8 cellular contexts compared by ENCODE assay signal in genomic region chr3:155995525-155996370, GRCh38.
DNase-seq lines count a peak whose midpoint lies in the region; ATAC-seq, FAIRE-seq and TF ChIP-seq lines count a peak whose summit lies in the region.

No MANE protein-coding gene starts in this region.

- ATAC-seq in HG03432 (IDR thresholded peaks at IDR 0.05; ENCODE audit: unreplicated experiment) (peak; percentile 61), psoas muscle (no peak), HG02623 (IDR thresholded peaks at IDR 0.05; ENCODE audit: unreplicated experiment) (no peak)

- H3K36me3 ChIP-seq in psoas muscle (ENCODE audit: insufficient read depth in 1 of 2, low read depth in 1 of 2): no peaks in the 10 kb centered on the region

- peaks cover 0 to 1% (median 0%) of the 10 kb centered on the region in 3 donors for H3K27me3 ChIP-seq in psoas muscle (ENCODE audit: insufficient read depth in 3 of 3, low read length in 2 of 3)

- 54 to 59% (median 56%) methylated on average over 8 of the region's 8 CpGs for WGBS in psoas muscle, 3 donors

- intact Hi-C loops in psoas muscle (cut with DNase I): no loop called here

- H3K4me3 ChIP-seq in psoas muscle: no peak overlapping the region

- TF ChIP-seq POLR2A in GM12891 (IDR thresholded peaks at IDR 0.05; ENCODE audit: low read depth, low read length): no peak

- DNase-seq in Caki2 (ENCODE audit: low read depth) (peak; percentile 28), NCI-H82 treated with DMSO at 0.1 percent for 48 hours (lab: John Stamatoyannopoulos, UW; ENCODE audit: unreplicated experiment) (peak; percentile 47), dermis blood vessel endothelial cell (peak; percentile 60), psoas muscle (no peak), GM12891 (ENCODE audit: insufficient read length, low spot score) (no peak)
- DNase-seq in stimulated activated CD8-positive, alpha-beta memory T cell treated with anti-CD3 and anti-CD28 coated beads, Interleukin-4, amount 100 ng/mL, for 48 hours: no peak

- no peak overlapping the region for H3K27ac ChIP-seq in psoas muscle

- peak; percentile 17 for TF ChIP-seq CTCF in psoas muscle (IDR thresholded peaks at IDR 0.05)

- in situ Hi-C loops in Caki2 (cut with HindIII; ENCODE audit: low pct_unique_long_range_greater_than_20kb, low sequenced_read_pairs): no loop called here

- H3K9me3 ChIP-seq in psoas muscle: peaks cover 2% of the 10 kb centered on the region

- no peaks in the 10 kb centered on the region for H3K4me1 ChIP-seq in psoas muscle

- FAIRE-seq in GM12891 (lab: Jason Lieb, UNC): no peak

TF ChIP-seq in GM12891, 5 proteins besides CTCF, POLR2A, EP300 and RAD21:
- TF ChIP-seq PAX5 (IDR thresholded peaks at IDR 0.05; ENCODE audit: insufficient read depth, low read length, severe bottlenecking): no peak
- no peak for TF ChIP-seq SPI1 (IDR thresholded peaks at IDR 0.05; ENCODE audit: low read depth, low read length)
- no peak for TF ChIP-seq TAF1 (IDR thresholded peaks at IDR 0.05; ENCODE audit: low read depth, low read length)
- no peak for TF ChIP-seq POU2F2 (IDR thresholded peaks at IDR 0.05; ENCODE audit: low read depth, low read length)
- no peak for TF ChIP-seq POLR2AphosphoS5 (IDR thresholded peaks at IDR 0.05; ENCODE audit: low read depth, low read length)

Comparison
In these comparisons a context has a peak if more than half of its experiments do, and no peak if none do; other contexts are left out.
1. DNase-seq: peak in Caki2 (single experiment), NCI-H82 treated with DMSO at 0.1 percent for 48 hours (single experiment) and dermis blood vessel endothelial cell (single experiment); none in psoas muscle (0 of 2), stimulated activated CD8-positive, alpha-beta memory T cell treated with anti-CD3 and anti-CD28 coated beads, Interleukin-4, amount 100 ng/mL, for 48 hours (single experiment) and GM12891 (single experiment).